In the genomic region with DNA sequence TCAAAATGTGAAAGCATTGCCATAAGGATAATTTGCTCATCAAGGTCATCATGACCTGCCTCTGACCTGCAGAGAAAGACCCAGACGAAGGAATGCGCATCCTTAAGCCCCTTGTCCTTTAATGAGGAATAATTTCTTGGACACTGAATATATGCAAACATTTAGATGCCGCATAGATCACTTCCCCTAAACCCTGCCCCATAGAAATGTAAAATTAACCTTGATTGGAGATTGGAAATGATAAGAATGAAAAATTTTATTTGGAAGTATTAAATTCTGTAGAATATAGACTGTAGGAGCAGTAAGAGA, we compare ENCODE assay signal across 8 cellular contexts.
DNase-seq lines count a peak whose midpoint lies in the region; ATAC-seq, FAIRE-seq and TF ChIP-seq lines count a peak whose summit lies in the region.

No MANE protein-coding gene starts in this region.

- no peak overlapping the region for H2AK5ac ChIP-seq in mesendoderm (ENCODE audit: low read length)

- H4K5ac ChIP-seq in mesendoderm (ENCODE audit: low read length) = no peak overlapping the region

- H3K27ac Mint-ChIP-seq in astrocyte (ENCODE audit: unreplicated experiment) = peak overlapping the region; percentile 91

- ATAC-seq in left cardiac atrium (no peak), upper lobe of left lung (ENCODE audit: low FRiP score in 2 of 2) (no peak)

- no peaks in the 10 kb centered on the region for H3K36me3 Mint-ChIP-seq in astrocyte (ENCODE audit: low read depth, unreplicated experiment)

- H3K79me2 ChIP-seq in astrocyte (ENCODE audit: insufficient read depth, low read length) (no peaks in the 10 kb centered on the region), mesendoderm (ENCODE audit: control insufficient read depth, insufficient read depth, low read length) (no peaks in the 10 kb centered on the region), hepatocyte (no peaks in the 10 kb centered on the region)

- H2AFZ ChIP-seq in astrocyte (ENCODE audit: low read depth, low read length) (no peak overlapping the region), hepatocyte (no peak overlapping the region)

- no peak overlapping the region for H2BK120ac ChIP-seq in mesendoderm (ENCODE audit: low read depth, low read length)

- H3K4me3 ChIP-seq in right atrium auricular region = no peak overlapping the region
- H3K4me3 ChIP-seq in astrocyte (ENCODE audit: insufficient read depth, low read depth, low read length) = no peak overlapping the region
- no peak overlapping the region for H3K4me3 ChIP-seq in mucosa of stomach (ENCODE audit: low read length)
- no peak overlapping the region for H3K4me3 ChIP-seq in upper lobe of left lung
- no peak overlapping the region for H3K4me3 ChIP-seq in mesendoderm (ENCODE audit: low read length)
- no peak overlapping the region for H3K4me3 ChIP-seq in hepatocyte

- H3K4me1 Mint-ChIP-seq in astrocyte (ENCODE audit: low read depth, unreplicated experiment) = peaks cover 32% of the 10 kb centered on the region

- H3K9ac ChIP-seq in astrocyte (ENCODE audit: low read length) = peak overlapping the region; percentile 46
- peak overlapping the region; percentile 0 for H3K9ac ChIP-seq in mucosa of stomach (ENCODE audit: low read length)
- no peak overlapping the region for H3K9ac ChIP-seq in mesendoderm (ENCODE audit: low read length)

- H3K56ac ChIP-seq in mesendoderm (ENCODE audit: low read length) = no peak overlapping the region

- 79 to 82% methylated on average over 3 of the region's 3 CpGs for WGBS in upper lobe of left lung, 2 donors
- no CpG with 5 or more reads among the region's 3 CpGs for WGBS in mesendoderm (ENCODE audit: extremely low coverage, insufficient coverage, low lambda C conversion rate)
- 85% methylated on average over 3 of the region's 3 CpGs for WGBS in hepatocyte (ENCODE audit: low lambda C conversion rate, missing lambda C conversion rate)

- no peak overlapping the region for H2BK15ac ChIP-seq in mesendoderm (replicated peaks; ENCODE audit: low read depth)

- no peaks in the 10 kb centered on the region for H3K36me3 ChIP-seq in right atrium auricular region
- no peaks in the 10 kb centered on the region for H3K36me3 ChIP-seq in astrocyte (ENCODE audit: insufficient read depth, low read length)
- no peaks in the 10 kb centered on the region for H3K36me3 ChIP-seq in mucosa of stomach (ENCODE audit: control insufficient read depth, insufficient read depth, low read length)
- no peaks in the 10 kb centered on the region for H3K36me3 ChIP-seq in upper lobe of left lung
- H3K36me3 ChIP-seq in mesendoderm (ENCODE audit: control insufficient read depth, insufficient read depth, low read length) = no peaks in the 10 kb centered on the region
- H3K36me3 ChIP-seq in hepatocyte (replicated peaks; ENCODE audit: insufficient read depth, low read depth) = no peaks in the 10 kb centered on the region

- H4K20me1 ChIP-seq in astrocyte (ENCODE audit: insufficient read depth, low read length) (no peaks in the 10 kb centered on the region), hepatocyte (ENCODE audit: insufficient read depth, poor library complexity, severe bottlenecking) (no peaks in the 10 kb centered on the region)

- no peaks in the 10 kb centered on the region for H3K9me3 ChIP-seq in right atrium auricular region
- no peaks in the 10 kb centered on the region for H3K9me3 ChIP-seq in astrocyte (ENCODE audit: insufficient read depth, low read depth, low read length)
- H3K9me3 ChIP-seq in mucosa of stomach (ENCODE audit: control insufficient read depth, low read length) = no peaks in the 10 kb centered on the region
- no peaks in the 10 kb centered on the region for H3K9me3 ChIP-seq in upper lobe of left lung
- H3K9me3 ChIP-seq in hepatocyte (ENCODE audit: low read depth) = no peaks in the 10 kb centered on the region

- H3K4me2 ChIP-seq in astrocyte (ENCODE audit: low read length) (peak overlapping the region; percentile 65), mesendoderm (ENCODE audit: low read length) (no peak overlapping the region), hepatocyte (no peak overlapping the region)

- no peak for TF ChIP-seq POLR2A in upper lobe of left lung (IDR thresholded peaks at IDR 0.05)

- no peak overlapping the region for H3K18ac ChIP-seq in mesendoderm (ENCODE audit: low read length)

- H3K4ac ChIP-seq in mesendoderm (ENCODE audit: low read depth, low read length) = no peak overlapping the region

- H3K27me3 ChIP-seq in right atrium auricular region = no peaks in the 10 kb centered on the region
- H3K27me3 ChIP-seq in astrocyte (ENCODE audit: insufficient read depth, low read length) = no peaks in the 10 kb centered on the region
- no peaks in the 10 kb centered on the region for H3K27me3 ChIP-seq in mucosa of stomach (ENCODE audit: control insufficient read depth, insufficient read depth, low read length)
- H3K27me3 ChIP-seq in upper lobe of left lung = no peaks in the 10 kb centered on the region
- H3K27me3 ChIP-seq in mesendoderm (ENCODE audit: insufficient read depth, low read length, poor library complexity) = no peaks in the 10 kb centered on the region
- no peaks in the 10 kb centered on the region for H3K27me3 ChIP-seq in hepatocyte

- H3K27me3 Mint-ChIP-seq in astrocyte (ENCODE audit: low read depth, unreplicated experiment) = no peaks in the 10 kb centered on the region

- H3K23ac ChIP-seq in mesendoderm (ENCODE audit: low read length) = no peak overlapping the region

- no peaks in the 10 kb centered on the region for H3K9me3 Mint-ChIP-seq in astrocyte (ENCODE audit: unreplicated experiment)

- H3K79me1 ChIP-seq in mesendoderm (ENCODE audit: low read length) = no peaks in the 10 kb centered on the region

- no peak overlapping the region for H2BK5ac ChIP-seq in mesendoderm (ENCODE audit: low read length)

- H3K27ac ChIP-seq in right atrium auricular region (peak overlapping the region; percentile 55 to 58), astrocyte (ENCODE audit: low read depth, low read length) (peak overlapping the region; percentile 58), upper lobe of left lung (peak overlapping the region; percentile 71 to 87 (median 82)), mesendoderm (ENCODE audit: low read depth, low read length) (no peak overlapping the region), hepatocyte (no peak overlapping the region)

- no peak for FAIRE-seq in astrocyte (lab: Jason Lieb, UNC)

- H3K9me2 ChIP-seq in hepatocyte (replicated peaks; ENCODE audit: insufficient read depth) = no peaks in the 10 kb centered on the region

- no peak overlapping the region for H3K4me3 Mint-ChIP-seq in astrocyte (ENCODE audit: unreplicated experiment)

- TF ChIP-seq CTCF in right atrium auricular region (IDR thresholded peaks at IDR 0.05) = peak in 1 of 2 donors; percentile 1
- no peak for TF ChIP-seq CTCF in astrocyte (IDR thresholded peaks at IDR 0.05; ENCODE audit: insufficient read depth, low read depth, low read length)
- TF ChIP-seq CTCF in upper lobe of left lung (IDR thresholded peaks at IDR 0.05) = no peak
- no peak for TF ChIP-seq CTCF in hepatocyte (IDR thresholded peaks at IDR 0.05; ENCODE audit: poor library complexity)

- intact Hi-C loops in left cardiac atrium (cut with DNase I) = loop anchor here in 1 of 2 donors (2.0 to 10.0 kb wide), 2 partner anchors 398 to 822 kb away; no protein-coding TSS in a partner anchor

- H3K4me1 ChIP-seq in right atrium auricular region (peaks cover 0 to 57% of the 10 kb centered on the region in 2 donors), astrocyte (ENCODE audit: insufficient read depth, low read length) (peaks cover 18% of the 10 kb centered on the region), mucosa of stomach (ENCODE audit: control insufficient read depth, insufficient read depth, low read length) (peaks cover 4% of the 10 kb centered on the region), upper lobe of left lung (peaks cover 30 to 52% (median 40%) of the 10 kb centered on the region in 4 donors), mesendoderm (ENCODE audit: control insufficient read depth, low read depth, low read length) (peaks cover 6% of the 10 kb centered on the region), hepatocyte (ENCODE audit: insufficient read depth) (peaks cover 7% of the 10 kb centered on the region)

- H4K8ac ChIP-seq in mesendoderm (ENCODE audit: low read depth, low read length) = no peak overlapping the region

- no peak for DNase-seq in right atrium auricular region (ENCODE audit: low spot score)
- DNase-seq in left cardiac atrium = no peak
- no peak for DNase-seq in astrocyte (ENCODE audit: low read depth)
- DNase-seq in upper lobe of left lung = no peak
- no peak for DNase-seq in NCI-H1048 (lab: John Stamatoyannopoulos, UW)
- DNase-seq in mesendoderm = no peak
- no peak for DNase-seq in hepatocyte (ENCODE audit: low spot score)

- no peak for TF ChIP-seq EP300 in upper lobe of left lung (IDR thresholded peaks at IDR 0.05)

Comparison
In these comparisons a context has a peak if more than half of its experiments do, and no peak if none do; other contexts are left out.
1. H3K27ac ChIP-seq: peak in right atrium auricular region (2 of 2), astrocyte (single experiment) and upper lobe of left lung (4 of 4); none in mesendoderm (single experiment) and hepatocyte (single experiment).